27 cellular contexts compared by ENCODE assay signal in genomic region chr12:94141892-94142291, GRCh38.
"Had no signal": no experiment of that assay in that cellular context is flagged by ENCODE, and none has a peak within 500 bp of the region (broad histone marks: within the 10 kb centered on the region; RNA-seq: fewer than 3 reads in every experiment).

No MANE protein-coding gene starts in this region.

- ATAC-seq: activated CD4-positive, CD25-positive, alpha-beta regulatory T cell treated with anti-CD3 and anti-CD28 coated beads, Interleukin-2, amount 50 U/mL, for 24 hours; gastrocnemius medialis; left ventricle myocardium superior had no signal

- H3K27me3 ChIP-seq: adrenal gland, ascending aorta, dorsolateral prefrontal cortex, spleen had no signal

- H3K36me3 ChIP-seq: adrenal gland, ascending aorta, cardiac muscle cell, gastrocnemius medialis, spleen, transverse colon, WERI-Rb-1 had no signal

- DNase-seq: activated CD4-positive, alpha-beta T cell treated with anti-CD3 and anti-CD28 coated beads for 48 hours; activated CD4-positive, alpha-beta T cell treated with anti-CD3 and anti-CD28 coated beads, Interleukin-2, amount 50 U/mL, for 48 hours; activated CD8-positive, alpha-beta memory T cell treated with anti-CD3 and anti-CD28 coated beads for 24 hours; activated effector memory CD4-positive, alpha-beta T cell treated with anti-CD3 and anti-CD28 coated beads, Interleukin-2, amount 50 U/mL, for 16 hours; activated naive CD4-positive, alpha-beta T cell treated with anti-CD3 and anti-CD28 coated beads for 36 hours; activated naive CD8-positive, alpha-beta T cell treated with anti-CD3 and anti-CD28 coated beads for 36 hours; activated T-cell treated with anti-CD3 and anti-CD28 coated beads, Interleukin-2, amount 50 U/mL, for 1 hour; adrenal gland; cerebellar nuclear complex; dorsolateral prefrontal cortex; effector memory CD4-positive, alpha-beta T cell; erythroblast; gastrocnemius medialis; islet precursor cell; left ventricle myocardium superior; mammary epithelial cell; right cardiac atrium; spleen; stimulated activated naive CD4-positive, alpha-beta T cell; T-helper 2 cell; transverse colon; WERI-Rb-1 had no signal

- H3K4me1 ChIP-seq: adrenal gland, ascending aorta, gastrocnemius medialis, transverse colon had no signal

- H3K27ac ChIP-seq: adrenal gland, ascending aorta, cardiac muscle cell, coronary artery, dorsolateral prefrontal cortex, gastrocnemius medialis, hepatocyte, spleen, transverse colon, WERI-Rb-1 had no signal

- H3K9me3 ChIP-seq: adrenal gland, ascending aorta, gastrocnemius medialis, spleen, transverse colon had no signal

- H3K4me3 ChIP-seq: adrenal gland, ascending aorta, cardiac muscle cell, coronary artery, dorsolateral prefrontal cortex, gastrocnemius medialis, hepatocyte, spleen, transverse colon had no signal
